8 cellular contexts compared by ENCODE assay signal in the genomic region with DNA sequence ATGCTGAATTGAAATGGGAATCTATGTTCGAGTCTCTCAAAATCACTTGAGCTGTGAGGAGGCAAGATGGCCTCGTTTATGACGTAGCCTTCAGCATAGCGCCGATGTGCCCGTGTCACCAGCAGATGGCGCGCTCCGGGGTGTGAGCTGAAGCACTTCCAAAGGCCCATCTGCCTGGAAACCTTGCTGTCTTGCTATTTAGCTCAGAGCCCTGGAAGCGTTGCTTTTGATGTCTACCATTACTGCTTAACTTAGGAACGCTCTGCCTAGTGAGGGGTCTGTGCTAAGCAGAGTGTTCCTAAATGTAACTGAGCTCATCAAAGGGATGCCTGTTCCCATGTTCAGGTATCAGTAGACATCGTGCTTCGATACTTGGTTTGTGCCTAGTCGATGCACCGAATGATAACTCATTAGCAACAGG.
DNase-seq lines count a peak whose midpoint lies in the region; ATAC-seq, FAIRE-seq and TF ChIP-seq lines count a peak whose summit lies in the region.

No MANE protein-coding gene starts in this region.

- peak; percentile 46 for FAIRE-seq in urothelium cell line (lab: Jason Lieb, UNC)

- H3K9me3 Mint-ChIP-seq in Calu3 (ENCODE audit: low read depth, unreplicated experiment) = peaks cover 2% of the 10 kb centered on the region

- intact Hi-C loops in Calu3 (cut with micrococcal nuclease; ENCODE audit: unreplicated experiment) = no loop called here

- H3K27ac ChIP-seq in RWPE1 = no peak overlapping the region

- no peaks in the 10 kb centered on the region for H3K36me3 Mint-ChIP-seq in Calu3 (ENCODE audit: insufficient read depth, unreplicated experiment)

- H3K27me3 Mint-ChIP-seq in Calu3 (ENCODE audit: unreplicated experiment) = no peaks in the 10 kb centered on the region

- POLR2A ChIA-PET in RWPE1 (lab: Yijun Ruan, JAX; ENCODE audit: low non-redundant PET) = no interaction called here

- CTCF ChIA-PET in Calu3 (lab: Charles Lee) = interaction anchor here (0.6 to 2.0 kb wide), 9 partner anchors 28 to 621 kb away, joined by 3 to 40 read pairs (median 4); no protein-coding TSS in a partner anchor
- CTCF ChIA-PET in RWPE1 (lab: Yijun Ruan, JAX) = interaction anchor here (0.5 to 3.1 kb wide), 9 partner anchors 20 to 538 kb away, joined by 3 to 14 read pairs (median 3); no protein-coding TSS in a partner anchor

- TF ChIP-seq CTCF in Calu3 (IDR thresholded peaks at IDR 0.05; ENCODE audit: unreplicated experiment) = peak; percentile 58
- peak; percentile 74 for TF ChIP-seq CTCF in RWPE1 (conservative IDR thresholded peaks at IDR 0.05; ENCODE audit: low read depth)

- no TSS peak for BruUV-seq in Calu3 (replicated peaks; lab: Mats Ljungman, UMichigan)

- no peak overlapping the region for H3K27ac Mint-ChIP-seq in Calu3 (ENCODE audit: unreplicated experiment)

- DNase-seq in Calu3 (peak; percentile 81), HuH-7.5 (ENCODE audit: low spot score) (peak; percentile 22), RWPE1 (ENCODE audit: low spot score) (peak; percentile 57), activated gamma-delta T cell (lab: John Stamatoyannopoulos, UW) (peak; percentile 18), germinal center (ENCODE audit: low spot score) (peak; percentile 75), pons (ENCODE audit: low spot score) (peak; percentile 62), urothelium cell line (ENCODE audit: low spot score) (peak; percentile 74)

- peaks cover 10% of the 10 kb centered on the region for H3K4me1 Mint-ChIP-seq in Calu3 (ENCODE audit: low read depth, unreplicated experiment)

- H3K4me3 Mint-ChIP-seq in Calu3 (ENCODE audit: low read depth, unreplicated experiment) = no peak overlapping the region

- ATAC-seq in GM21423 (IDR thresholded peaks at IDR 0.05; ENCODE audit: unreplicated experiment) = peak; percentile 73

Comparison
In these comparisons a context has a peak if more than half of its experiments do, and no peak if none do; other contexts are left out.
1. DNase-seq: peak in every context shown above with its lines; median percentile 81 in Calu3; 75 in germinal center; 74 in urothelium cell line; 62 in pons; 57 in RWPE1; 22 in HuH-7.5; 18 in activated gamma-delta T cell.